Comparison of ENCODE assay signal across 21 cellular contexts in genomic region chr13:51552027-51552426, GRCh38. TPM values are rescaled to one million over a fixed set of nuclear protein-coding genes. Genes with fewer than 3 reads are reported as not detected.
A peak's percentile ranks its signal among the peaks of the same experiment; 100 is the strongest.
DNase-seq lines count a peak whose midpoint lies in the region; ATAC-seq, FAIRE-seq and TF ChIP-seq lines count a peak whose summit lies in the region.
"Had no signal": no experiment of that assay in that cellular context is flagged by ENCODE, and none has a peak within 500 bp of the region (broad histone marks: within the 10 kb centered on the region; RNA-seq: fewer than 3 reads in every experiment).

No MANE protein-coding gene starts in this region.

- BruUV-seq in MCF 10A (replicated peaks; lab: Mats Ljungman, UMichigan): no TSS peak

- H3K4me1 Mint-ChIP-seq in MCF 10A (ENCODE audit: insufficient read depth, unreplicated experiment): peaks cover 35% of the 10 kb centered on the region

- no peak overlapping the region for H3K4me3 Mint-ChIP-seq in MCF 10A (ENCODE audit: unreplicated experiment)
- H3K4me3 Mint-ChIP-seq: stimulated activated naive CD8-positive, alpha-beta T cell treated with anti-CD3 and anti-CD28 coated beads, Interleukin-15, Interleukin-2, amounts not matched to agents 100 ng/mL and 50 ng/mL, for 24 hours; type B pancreatic cell had no signal

- TF ChIP-seq POLR2A in NB4 (IDR thresholded peaks at IDR 0.05; ENCODE audit: extremely low read depth, insufficient read length): no peak

- DNase-seq in GM19239 (ENCODE audit: insufficient read length, low spot score) (no peak), NB4 (ENCODE audit: low read depth) (peak; percentile 86), amniotic epithelial cell (ENCODE audit: low read depth) (peak; percentile 42), sciatic nerve (ENCODE audit: low spot score) (no peak), MCF 10A (ENCODE audit: unreplicated experiment) (no peak), glomerular visceral epithelial cell (ENCODE audit: extremely low spot score) (no peak), NCI-H345 treated with DMSO at 0.1 percent for 48 hours (lab: John Stamatoyannopoulos, UW; ENCODE audit: unreplicated experiment) (no peak), amygdala (lab: John Stamatoyannopoulos, UW) (no peak)
- DNase-seq: activated CD4-positive, alpha-beta T cell treated with anti-CD3 and anti-CD28 coated beads, Interleukin-2, amount 50 U/mL, for 4 hours; activated effector memory CD4-positive, alpha-beta T cell treated with anti-CD3 and anti-CD28 coated beads, Interleukin-2, amount 50 U/mL, for 16 hours; cortex of kidney; DMS79 treated with DMSO at 0.1 percent for 48 hours; IMR-90; NCI-H1092; NCI-H2029 treated with DMSO at 0.1 percent for 48 hours had no signal

- POLR2A ChIA-PET in MCF 10A (lab: Yijun Ruan, JAX): interaction anchor here (0.7 to 1.7 kb wide), 8 partner anchors 12 to 99 kb away, joined by 3 to 12 read pairs (median 4); partner anchors contain the start of gene INTS6

- H3K4me3 ChIP-seq in NB4 (ENCODE audit: low read depth, low read length): no peak overlapping the region
- H3K4me3 ChIP-seq: hepatocyte, skin epidermis had no signal

- no peaks in the 10 kb centered on the region for H3K9me3 Mint-ChIP-seq in MCF 10A (ENCODE audit: unreplicated experiment)
- H3K9me3 Mint-ChIP-seq: type B pancreatic cell had no signal

- intact Hi-C loops in sciatic nerve (cut with DNase I) (no loop called here), MCF 10A (cut with micrococcal nuclease) (no loop called here)

- H3K27ac Mint-ChIP-seq in MCF 10A (ENCODE audit: low read depth, unreplicated experiment): no peak overlapping the region
- H3K27ac Mint-ChIP-seq: stimulated activated naive CD8-positive, alpha-beta T cell treated with anti-CD3 and anti-CD28 coated beads, Interleukin-15, Interleukin-2, amounts not matched to agents 100 ng/mL and 50 ng/mL, for 24 hours had no signal

- CTCF ChIA-PET in MCF 10A (lab: Yijun Ruan, JAX): interaction anchor here (0.7 to 1.4 kb wide), 3 partner anchors 17 to 96 kb away, joined by 3 to 5 read pairs (median 3); no protein-coding TSS in a partner anchor

- peak; percentile 33 for FAIRE-seq in GM19239 (lab: Jason Lieb, UNC)
- FAIRE-seq: bronchial epithelial cell had no signal

- no peak for TF ChIP-seq CTCF in NB4 (IDR thresholded peaks at IDR 0.05; ENCODE audit: low read depth, low read length)
- no peak for TF ChIP-seq CTCF in MCF 10A (IDR thresholded peaks at IDR 0.05; ENCODE audit: unreplicated experiment)

- H3K27me3 Mint-ChIP-seq in MCF 10A (ENCODE audit: insufficient read depth, unreplicated experiment): no peaks in the 10 kb centered on the region
- H3K27me3 Mint-ChIP-seq: type B pancreatic cell had no signal

- ATAC-seq in sciatic nerve: peak; percentile 62
- ATAC-seq: Right ventricle myocardium inferior had no signal

- no peaks in the 10 kb centered on the region for H3K36me3 Mint-ChIP-seq in MCF 10A (ENCODE audit: insufficient read depth, unreplicated experiment)
- H3K36me3 Mint-ChIP-seq: type B pancreatic cell had no signal

RNA-seq across cellular contexts. Expression of gene WDFY2, which starts 32.2 kb away (rescaled TPM):
- total RNA-seq in sciatic nerve (22.1 TPM), MCF 10A (2022) (46.7 and 56.2 TPM in 2 replicates)

Comparison
In these comparisons a context has a peak if more than half of its experiments do, and no peak if none do; other contexts are left out.
1. DNase-seq: peak in NB4 (single experiment) and amniotic epithelial cell (single experiment); none in GM19239 (single experiment), sciatic nerve (single experiment), MCF 10A (single experiment), glomerular visceral epithelial cell (single experiment), NCI-H345 treated with DMSO at 0.1 percent for 48 hours (single experiment) and amygdala (0 of 56).